In the genomic region with DNA sequence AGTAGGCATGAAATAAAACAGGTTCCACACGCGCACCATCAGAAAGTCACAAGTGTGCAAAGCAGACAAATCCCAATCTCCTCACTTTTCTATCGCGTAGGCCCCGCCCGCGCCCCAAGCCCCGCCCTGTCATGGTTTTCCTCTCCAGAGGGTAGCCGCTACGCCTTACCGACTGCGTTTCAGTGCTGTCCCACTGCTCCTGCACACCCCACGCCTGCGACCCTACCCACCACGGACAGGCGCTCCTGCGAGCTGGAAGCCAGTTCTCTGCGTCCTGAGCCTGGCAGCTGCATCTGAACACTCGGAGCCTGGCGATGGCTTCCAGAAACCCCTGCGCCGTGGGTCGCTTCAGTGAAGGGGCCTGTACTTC, we compare ENCODE assay signal across 8 cellular contexts. TPM values are rescaled to one million over a fixed set of nuclear protein-coding genes. Genes with fewer than 3 reads are reported as not detected.
DNase-seq lines count a peak whose midpoint lies in the region; ATAC-seq and TF ChIP-seq lines count a peak whose summit lies in the region.

No MANE protein-coding gene starts in this region.

- peak; percentile 21 for ATAC-seq in HG02840 (IDR thresholded peaks at IDR 0.05; ENCODE audit: low FRiP score, unreplicated experiment)
- peak; percentile 86 for ATAC-seq in sciatic nerve

- peaks cover 21% of the 10 kb centered on the region for H3K9me3 Mint-ChIP-seq in activated naive CD8-positive, alpha-beta T cell (ENCODE audit: low read depth)

- H3K27me3 Mint-ChIP-seq in activated naive CD8-positive, alpha-beta T cell = no peaks in the 10 kb centered on the region

- no peak for TF ChIP-seq CTCF in right atrium auricular region (IDR thresholded peaks at IDR 0.05)

- H3K27ac Mint-ChIP-seq in activated naive CD8-positive, alpha-beta T cell = peak overlapping the region; percentile 22

- DNase-seq in NCI-H526 (lab: John Stamatoyannopoulos, UW) = peak; percentile 51 to 71
- DNase-seq in NCI-H526 treated with DMSO at 0.1 percent for 48 hours (lab: John Stamatoyannopoulos, UW) = no peak
- DNase-seq in NCI-H69 (lab: John Stamatoyannopoulos, UW) = peak; percentile 58
- DNase-seq in right atrium auricular region (ENCODE audit: low spot score) = peak; percentile 57
- peak; percentile 70 for DNase-seq in sciatic nerve (ENCODE audit: low spot score)
- no peak for DNase-seq in NCI-H524 treated with DMSO at 0.1 percent for 48 hours (lab: John Stamatoyannopoulos, UW)

- H3K36me3 ChIP-seq in right atrium auricular region = peaks cover 31% of the 10 kb centered on the region

- H3K4me1 Mint-ChIP-seq in activated naive CD8-positive, alpha-beta T cell (ENCODE audit: low read depth) = peaks cover 16% of the 10 kb centered on the region

- peak overlapping the region; percentile 96 to 97 for H3K4me3 ChIP-seq in right atrium auricular region

- peak overlapping the region; percentile 83 to 90 for H3K27ac ChIP-seq in right atrium auricular region

- intact Hi-C loops in sciatic nerve (cut with DNase I) = no loop called here

- H3K9me3 ChIP-seq in right atrium auricular region = peaks cover 34 to 79% of the 10 kb centered on the region in 2 donors

- H3K36me3 Mint-ChIP-seq in activated naive CD8-positive, alpha-beta T cell = peaks cover 47% of the 10 kb centered on the region

- no peaks in the 10 kb centered on the region for H3K27me3 ChIP-seq in right atrium auricular region

- H3K4me1 ChIP-seq in right atrium auricular region = peaks cover 0 to 16% of the 10 kb centered on the region in 2 donors

- H3K4me3 Mint-ChIP-seq in activated naive CD8-positive, alpha-beta T cell = peak overlapping the region; percentile 94

RNA-seq across cellular contexts. Expression of a gene that starts 0.4 kb away (rescaled TPM):
- total RNA-seq in right atrium auricular region = 1 to 10 TPM; 1.9 to 2.5 TPM
- total RNA-seq in sciatic nerve = 9.2 TPM

RNA-seq across cellular contexts. Expression of a gene that starts 28.1 kb away (rescaled TPM):
- 1 to 10 TPM; 4.0 to 4.6 TPM for total RNA-seq in right atrium auricular region
- 16.0 TPM for total RNA-seq in sciatic nerve

RNA-seq across cellular contexts. Expression of a gene that starts 28.2 kb away (rescaled TPM):
- total RNA-seq in right atrium auricular region (1 to 10 TPM; 6.9 to 9.8 TPM), sciatic nerve (7.8 TPM)

RNA-seq across cellular contexts. Expression of a gene that starts 59.2 kb away (rescaled TPM):
- 1 to 10 TPM; 2.1 to 2.3 TPM for total RNA-seq in right atrium auricular region
- 22.2 TPM for total RNA-seq in sciatic nerve

Comparison
In these comparisons a context has a peak if more than half of its experiments do, and no peak if none do; other contexts are left out.
1. DNase-seq: peak in NCI-H526 (2 of 2), NCI-H69 (single experiment), right atrium auricular region (single experiment) and sciatic nerve (single experiment); none in NCI-H526 treated with DMSO at 0.1 percent for 48 hours (single experiment) and NCI-H524 treated with DMSO at 0.1 percent for 48 hours (single experiment).